Comparison of ENCODE assay signal across 13 cellular contexts in the genomic region with DNA sequence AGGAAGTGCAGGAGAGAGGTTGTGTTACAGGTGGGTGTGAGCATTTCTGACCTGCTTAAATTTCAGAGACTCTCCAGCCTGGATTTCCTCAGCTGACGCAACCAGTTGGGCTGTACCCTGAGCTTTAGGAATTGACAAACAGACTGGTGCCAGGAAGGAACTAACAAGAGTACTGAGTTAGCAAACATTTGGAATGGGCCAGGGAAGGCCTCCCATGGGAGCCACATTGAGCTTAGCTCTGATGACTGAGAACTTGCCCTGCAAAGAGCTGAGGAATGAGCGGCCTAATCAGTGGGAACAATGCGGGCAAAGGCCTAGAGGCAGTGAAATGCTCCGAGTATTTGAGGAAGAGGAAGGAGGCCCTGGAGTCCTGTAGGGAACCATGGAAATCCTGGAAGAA.
"Had no signal": no experiment of that assay in that cellular context is flagged by ENCODE, and none has a peak within 500 bp of the region (broad histone marks: within the 10 kb centered on the region; RNA-seq: fewer than 3 reads in every experiment).

No MANE protein-coding gene starts in this region.

- H3K4me1 ChIP-seq: left lung, uterus had no signal

- H3K9me3 ChIP-seq: stomach, uterus had no signal

- H3K27me3 ChIP-seq: left lung, stomach, uterus had no signal

- DNase-seq: activated CD4-positive, alpha-beta T cell treated with anti-CD3 and anti-CD28 coated beads for 48 hours; activated CD8-positive, alpha-beta T cell treated with anti-CD3 and anti-CD28 coated beads for 36 hours; activated effector memory CD4-positive, alpha-beta T cell treated with Interleukin-2 at 50 U/mL for 16 hours; activated naive CD4-positive, alpha-beta T cell treated with anti-CD3 and anti-CD28 coated beads, Interleukin-2, amount 50 U/mL, for 16 hours; activated T-cell treated with anti-CD3 and anti-CD28 coated beads, Interleukin-2, amount 50 U/mL, for 4 hours; effector memory CD4-positive, alpha-beta T cell; left lung; occipital lobe; stimulated activated CD4-positive, alpha-beta T cell treated with anti-CD3 and anti-CD28 coated beads, Interleukin-12 subunit alpha, Interleukin-12 subunit beta, amount 100 ng/mL, for 4 hours; stimulated activated CD4-positive, alpha-beta T cell treated with anti-CD3 and anti-CD28 coated beads, Interleukin-2, amount 100 ng/mL, for 24 hours; stomach; uterus had no signal

- H3K4me3 ChIP-seq: left lung, stomach, uterus had no signal

- ATAC-seq: activated CD8-positive, alpha-beta T cell treated with anti-CD3 and anti-CD28 coated beads for 36 hours; activated T-cell treated with anti-CD3 and anti-CD28 coated beads, Interleukin-2, amount 50 U/mL, for 4 hours; left lung; natural killer cell treated with Interleukin-12 subunit alpha and Interleukin-12 subunit beta and Interleukin-15 and Interleukin-18, amount 100 ng/mL, for 72 hours had no signal

- H3K27ac ChIP-seq: left lung, stomach, uterus had no signal

- H3K36me3 ChIP-seq: left lung, uterus had no signal
